7 cellular contexts compared by ENCODE assay signal in genomic region chr16:58271589-58271988, GRCh38. TPM values are rescaled to one million over a fixed set of nuclear protein-coding genes. Genes with fewer than 3 reads are reported as not detected.
"Had no signal": no experiment of that assay in that cellular context is flagged by ENCODE, and none has a peak within 500 bp of the region (broad histone marks: within the 10 kb centered on the region; RNA-seq: fewer than 3 reads in every experiment).

No MANE protein-coding gene starts in this region.

- H3K4me3 ChIP-seq: GM23338 had no signal

- FAIRE-seq: H1, H54 had no signal

- H2AFZ ChIP-seq: GM23338 had no signal

- ATAC-seq: GM23338 had no signal

- DNase-seq: H9, HCEC 1CT had no signal

- H3K4me2 ChIP-seq: GM23338 had no signal

RNA-seq across cellular contexts. Expression of gene PRSS54, which starts 23.2 kb away (rescaled TPM):
- total RNA-seq: GM23338, H1, H9, HT-29 had no signal
- polyA plus RNA-seq: GM23338, H1, IgD-negative memory B cell had no signal
